30 cellular contexts compared by ENCODE assay signal in genomic region chr11:424232-424631, GRCh38. TPM values are rescaled to one million over a fixed set of nuclear protein-coding genes. Genes with fewer than 3 reads are reported as not detected.
"Had no signal": no experiment of that assay in that cellular context is flagged by ENCODE, and none has a peak within 500 bp of the region (broad histone marks: within the 10 kb centered on the region; RNA-seq: fewer than 3 reads in every experiment).

No MANE protein-coding gene starts in this region.

- H3K79me2 ChIP-seq: hepatocyte, parathyroid adenoma had no signal

- H3K36me3 ChIP-seq: esophagus muscularis mucosa, gastroesophageal sphincter, heart left ventricle, left lung, right atrium auricular region, sigmoid colon, thyroid gland had no signal

- H3K27ac Mint-ChIP-seq: progenitor cell of endocrine pancreas; stimulated activated effector memory CD8-positive, alpha-beta T cell treated with anti-CD3 and anti-CD28 coated beads, Interleukin-12 subunit alpha, Interleukin-12 subunit beta, amount 100 ng/mL, for 72 hours had no signal

- H3K4me1 Mint-ChIP-seq: stimulated activated effector memory CD8-positive, alpha-beta T cell treated with anti-CD3 and anti-CD28 coated beads, Interleukin-12 subunit alpha, Interleukin-12 subunit beta, amount 100 ng/mL, for 72 hours had no signal

- H2AFZ ChIP-seq: hepatocyte, parathyroid adenoma had no signal

- H3K9ac ChIP-seq: parathyroid adenoma had no signal

- H3K27ac ChIP-seq: coronary artery, esophagus muscularis mucosa, foreskin keratinocyte, gastroesophageal sphincter, heart left ventricle, hepatocyte, left lung, parathyroid adenoma, right atrium auricular region, sigmoid colon, stomach, thyroid gland had no signal

- H3K9me3 ChIP-seq: esophagus muscularis mucosa, heart left ventricle, left lung, sigmoid colon, stomach, thyroid gland had no signal

- H3K4me2 ChIP-seq: hepatocyte had no signal

- H3K4me3 Mint-ChIP-seq: naive thymus-derived CD4-positive, alpha-beta T cell; stimulated activated effector memory CD8-positive, alpha-beta T cell treated with anti-CD3 and anti-CD28 coated beads, Interleukin-12 subunit alpha, Interleukin-12 subunit beta, amount 100 ng/mL, for 72 hours had no signal

- H3K4me1 ChIP-seq: foreskin keratinocyte, gastroesophageal sphincter, heart left ventricle, left lung, parathyroid adenoma, right atrium auricular region, sigmoid colon, thyroid gland had no signal

- DNase-seq: dermis blood vessel endothelial cell; effector memory CD4-positive, alpha-beta T cell; foreskin keratinocyte; mesendoderm; midbrain; sigmoid colon; stimulated activated CD4-positive, alpha-beta T cell treated with anti-CD3 and anti-CD28 coated beads, Interleukin-2, amount 100 ng/mL, for 24 hours; stimulated activated CD4-positive, alpha-beta T cell treated with anti-CD3 and anti-CD28 coated beads, Interleukin-4, amount 100 ng/mL, for 24 hours; stimulated activated naive CD4-positive, alpha-beta T cell treated with Interleukin-2 at 50 U/mL for 16 hours; stomach; thyroid gland; trophoblast cell had no signal

- H3K4me3 ChIP-seq: coronary artery, esophagus muscularis mucosa, gastroesophageal sphincter, heart left ventricle, hepatocyte, left lung, right atrium auricular region, sigmoid colon, stomach, thyroid gland had no signal

- H3K27me3 ChIP-seq: foreskin keratinocyte, hepatocyte, thyroid gland had no signal

- ATAC-seq: foreskin keratinocyte; gastroesophageal sphincter; heart left ventricle; left cardiac atrium; left lung; naive thymus-derived CD4-positive, alpha-beta T cell; stimulated activated effector memory CD8-positive, alpha-beta T cell treated with anti-CD3 and anti-CD28 coated beads, Interleukin-12 subunit alpha, Interleukin-12 subunit beta, amount 100 ng/mL, for 72 hours had no signal

- H3K27me3 Mint-ChIP-seq: naive thymus-derived CD4-positive, alpha-beta T cell had no signal

- FAIRE-seq: endothelial cell of umbilical vein had no signal

RNA-seq across cellular contexts. Expression of gene ANO9, which starts 17.6 kb away (rescaled TPM):
- total RNA-seq: endothelial cell of umbilical vein, fibroblast of lung, osteoblast, skeletal muscle tissue, temporal lobe had no signal
- polyA plus RNA-seq: fibroblast of lung, neural cell had no signal

RNA-seq across cellular contexts. Expression of gene PKP3, which starts 30.2 kb away (rescaled TPM):
- total RNA-seq: naive thymus-derived CD4-positive, alpha-beta T cell had no signal
- polyA plus RNA-seq: naive thymus-derived CD4-positive, alpha-beta T cell; neural cell had no signal
